ENCODE assay signal across 1 cellular context in the genomic region with DNA sequence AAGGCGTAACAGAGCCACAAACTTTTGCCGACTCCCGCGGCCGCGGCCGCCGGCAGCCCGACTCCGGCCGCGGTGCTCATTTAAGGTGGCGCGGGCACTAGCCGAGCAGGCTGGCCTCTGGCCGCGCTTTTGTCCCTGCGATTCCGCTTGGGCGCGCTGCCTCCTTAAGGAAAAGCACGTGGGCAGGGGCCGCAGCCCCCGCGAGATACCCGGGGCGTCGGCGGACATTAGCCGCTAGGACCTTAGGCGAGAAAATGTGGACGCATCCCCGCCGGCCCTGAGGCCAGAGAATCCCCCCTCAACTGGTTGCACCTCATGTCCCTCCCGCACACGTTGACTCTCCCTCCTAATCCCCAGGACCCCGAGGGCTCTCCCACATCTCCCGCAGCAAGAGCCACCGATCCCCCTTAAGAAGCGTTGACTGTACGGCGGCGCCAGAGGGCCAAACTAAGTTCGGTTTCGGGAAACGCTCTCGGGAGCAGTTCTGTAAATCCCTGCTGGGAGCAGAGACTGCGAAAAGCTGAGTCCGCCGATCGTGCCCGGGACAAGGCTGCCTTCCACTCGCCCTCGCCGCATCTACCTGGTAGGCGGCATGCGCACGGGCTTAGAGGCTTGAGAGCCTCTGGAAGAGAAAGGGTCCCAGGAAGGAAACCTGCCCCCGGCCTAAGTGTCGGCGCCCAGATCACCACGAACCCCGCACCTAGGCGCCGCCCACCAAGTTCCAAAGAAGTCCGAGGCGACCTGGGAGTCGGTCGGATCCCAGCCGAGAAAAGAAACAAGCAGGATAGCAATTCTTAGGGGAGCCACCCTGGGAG.
TF ChIP-seq lines count a peak whose summit lies in the region.

No MANE protein-coding gene starts in this region.

TF ChIP-seq in K562, 482 proteins besides CTCF, POLR2A, EP300 and RAD21 (continued from another document and continues in another):
- no peak; the same call in 1 of the 2 replicates for TF ChIP-seq ZNF263 (CRISPR knock-in tag; IDR thresholded peaks at IDR 0.05; ENCODE audit: borderline replicate concordance)
- no peak for TF ChIP-seq ZEB2 (IDR thresholded peaks at IDR 0.05)
- no peak for TF ChIP-seq ZNF212 (CRISPR knock-in tag; IDR thresholded peaks at IDR 0.05)
- no peak for TF ChIP-seq BDP1 (IDR thresholded peaks at IDR 0.05; ENCODE audit: insufficient read depth, insufficient read length)
- TF ChIP-seq, protein P1, sequence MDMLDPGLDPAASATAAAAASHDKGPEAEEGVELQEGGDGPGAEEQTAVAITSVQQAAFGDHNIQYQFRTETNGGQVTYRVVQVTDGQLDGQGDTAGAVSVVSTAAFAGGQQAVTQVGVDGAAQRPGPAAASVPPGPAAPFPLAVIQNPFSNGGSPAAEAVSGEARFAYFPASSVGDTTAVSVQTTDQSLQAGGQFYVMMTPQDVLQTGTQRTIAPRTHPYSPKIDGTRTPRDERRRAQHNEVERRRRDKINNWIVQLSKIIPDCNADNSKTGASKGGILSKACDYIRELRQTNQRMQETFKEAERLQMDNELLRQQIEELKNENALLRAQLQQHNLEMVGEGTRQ (CRISPR knock-in tag; IDR thresholded peaks at IDR 0.05) = peak; percentile 75
- TF ChIP-seq, protein P2, sequence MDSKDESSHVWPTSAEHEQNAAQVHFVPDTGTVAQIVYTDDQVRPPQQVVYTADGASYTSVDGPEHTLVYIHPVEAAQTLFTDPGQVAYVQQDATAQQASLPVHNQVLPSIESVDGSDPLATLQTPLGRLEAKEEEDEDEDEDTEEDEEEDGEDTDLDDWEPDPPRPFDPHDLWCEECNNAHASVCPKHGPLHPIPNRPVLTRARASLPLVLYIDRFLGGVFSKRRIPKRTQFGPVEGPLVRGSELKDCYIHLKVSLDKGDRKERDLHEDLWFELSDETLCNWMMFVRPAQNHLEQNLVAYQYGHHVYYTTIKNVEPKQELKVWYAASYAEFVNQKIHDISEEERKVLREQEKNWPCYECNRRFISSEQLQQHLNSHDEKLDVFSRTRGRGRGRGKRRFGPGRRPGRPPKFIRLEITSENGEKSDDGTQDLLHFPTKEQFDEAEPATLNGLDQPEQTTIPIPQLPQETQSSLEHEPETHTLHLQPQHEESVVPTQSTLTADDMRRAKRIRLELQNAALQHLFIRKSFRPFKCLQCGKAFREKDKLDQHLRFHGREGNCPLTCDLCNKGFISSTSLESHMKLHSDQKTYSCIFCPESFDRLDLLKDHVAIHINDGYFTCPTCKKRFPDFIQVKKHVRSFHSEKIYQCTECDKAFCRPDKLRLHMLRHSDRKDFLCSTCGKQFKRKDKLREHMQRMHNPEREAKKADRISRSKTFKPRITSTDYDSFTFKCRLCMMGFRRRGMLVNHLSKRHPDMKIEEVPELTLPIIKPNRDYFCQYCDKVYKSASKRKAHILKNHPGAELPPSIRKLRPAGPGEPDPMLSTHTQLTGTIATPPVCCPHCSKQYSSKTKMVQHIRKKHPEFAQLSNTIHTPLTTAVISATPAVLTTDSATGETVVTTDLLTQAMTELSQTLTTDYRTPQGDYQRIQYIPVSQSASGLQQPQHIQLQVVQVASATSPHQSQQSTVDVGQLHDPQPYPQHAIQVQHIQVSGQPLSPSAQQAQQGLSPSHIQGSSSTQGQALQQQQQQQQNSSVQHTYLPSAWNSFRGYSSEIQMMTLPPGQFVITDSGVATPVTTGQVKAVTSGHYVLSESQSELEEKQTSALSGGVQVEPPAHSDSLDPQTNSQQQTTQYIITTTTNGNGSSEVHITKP (IDR thresholded peaks at IDR 0.05; ENCODE audit: partially characterized antibody) = peak; percentile 92
- TF ChIP-seq MNT (conservative IDR thresholded peaks at IDR 0.05) = peak; percentile 95 to 96
- TF ChIP-seq PPARD (CRISPR knock-in tag; IDR thresholded peaks at IDR 0.05) = no peak
- TF ChIP-seq, protein P3, sequence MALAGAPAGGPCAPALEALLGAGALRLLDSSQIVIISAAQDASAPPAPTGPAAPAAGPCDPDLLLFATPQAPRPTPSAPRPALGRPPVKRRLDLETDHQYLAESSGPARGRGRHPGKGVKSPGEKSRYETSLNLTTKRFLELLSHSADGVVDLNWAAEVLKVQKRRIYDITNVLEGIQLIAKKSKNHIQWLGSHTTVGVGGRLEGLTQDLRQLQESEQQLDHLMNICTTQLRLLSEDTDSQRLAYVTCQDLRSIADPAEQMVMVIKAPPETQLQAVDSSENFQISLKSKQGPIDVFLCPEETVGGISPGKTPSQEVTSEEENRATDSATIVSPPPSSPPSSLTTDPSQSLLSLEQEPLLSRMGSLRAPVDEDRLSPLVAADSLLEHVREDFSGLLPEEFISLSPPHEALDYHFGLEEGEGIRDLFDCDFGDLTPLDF (CRISPR knock-in tag; IDR thresholded peaks at IDR 0.05) = no peak
- no peak for TF ChIP-seq MBD2 (IDR thresholded peaks at IDR 0.05; ENCODE audit: borderline replicate concordance, low read depth)
- TF ChIP-seq FIP1L1 (IDR thresholded peaks at IDR 0.05; ENCODE audit: low read depth, low read length, poor library complexity, severe bottlenecking) = peak; percentile 1
- no peak for TF ChIP-seq ZFP1 (CRISPR knock-in tag; IDR thresholded peaks at IDR 0.05)
- TF ChIP-seq HDAC3 (IDR thresholded peaks at IDR 0.05; ENCODE audit: borderline replicate concordance, partially characterized antibody) = no peak
- no peak for TF ChIP-seq JUND (IDR thresholded peaks at IDR 0.05; ENCODE audit: borderline replicate concordance, low read depth, low read length)
- 0 out of 3 replicates have a peak, but pooled peaks have one; percentile 13 for TF ChIP-seq JUND (tag; IDR thresholded peaks at IDR 0.05; ENCODE audit: borderline replicate concordance, low read depth, low read length)
- TF ChIP-seq ZNF696 (CRISPR knock-in tag; conservative IDR thresholded peaks at IDR 0.05) = no peak
- no peak for TF ChIP-seq TRIM28 (IDR thresholded peaks at IDR 0.05)
- 0 out of 2 replicates have a peak, but pooled peaks have one; percentile 21 for TF ChIP-seq NFRKB (IDR thresholded peaks at IDR 0.05; ENCODE audit: low read depth)
- peak; percentile 48; the same call in 1 of the 2 replicates for TF ChIP-seq CHD2 (IDR thresholded peaks at IDR 0.05; ENCODE audit: low read depth, low read length)
- no peak for TF ChIP-seq ESRRA (IDR thresholded peaks at IDR 0.05; ENCODE audit: borderline replicate concordance, low read depth)
- peak; percentile 20 for TF ChIP-seq HNRNPLL (IDR thresholded peaks at IDR 0.05; ENCODE audit: low read depth, low read length, poor library complexity, severe bottlenecking)
- TF ChIP-seq KDM5B (IDR thresholded peaks at IDR 0.05; ENCODE audit: insufficient replicate concordance, low read depth, low read length) = peak; percentile 45
- TF ChIP-seq PTTG1 (tag; IDR thresholded peaks at IDR 0.05; ENCODE audit: low read depth) = no peak
- no peak for TF ChIP-seq NR2F6 (CRISPR knock-in tag; IDR thresholded peaks at IDR 0.05)
- no peak for TF ChIP-seq GABPA (tag; conservative IDR thresholded peaks at IDR 0.05; ENCODE audit: low read depth)
- TF ChIP-seq EZH2 (IDR thresholded peaks at IDR 0.05; ENCODE audit: borderline replicate concordance, low read depth, low read length) = no peak
- TF ChIP-seq NBN (IDR thresholded peaks at IDR 0.05; ENCODE audit: low read depth) = peak; percentile 34; the same call in 1 of the 2 replicates
- peak; percentile 68 for TF ChIP-seq RAD51 (IDR thresholded peaks at IDR 0.05; ENCODE audit: borderline replicate concordance, low read depth)
- TF ChIP-seq POLR2G (IDR thresholded peaks at IDR 0.05; ENCODE audit: low read depth, low read length) = peak; percentile 74
- peak in 1 of 2 experiments; percentile 74; a peak in 2 of 4 replicates for TF ChIP-seq UBTF (IDR thresholded peaks at IDR 0.05; ENCODE audit: borderline replicate concordance in 1 of 2, low read depth in 2 of 2, low read length in 2 of 2)
- peak; percentile 40 for TF ChIP-seq ZNF511 (CRISPR knock-in tag; IDR thresholded peaks at IDR 0.05)
- TF ChIP-seq PCBP1 (IDR thresholded peaks at IDR 0.05; ENCODE audit: low read depth, low read length, poor library complexity, severe bottlenecking) = peak; percentile 79
- TF ChIP-seq FOSL1 (tag; conservative IDR thresholded peaks at IDR 0.05) = no peak
- TF ChIP-seq ATF2 (CRISPR knock-in tag; IDR thresholded peaks at IDR 0.05) = no peak
- no peak for TF ChIP-seq ZNF408 (CRISPR knock-in tag; IDR thresholded peaks at IDR 0.05; ENCODE audit: low read depth)
- TF ChIP-seq HNRNPH1 (optimal IDR thresholded peaks at IDR 0.05; ENCODE audit: low read depth, low read length) = no peak
- TF ChIP-seq ZNF766 (CRISPR knock-in tag; conservative IDR thresholded peaks at IDR 0.05) = no peak
- peak; percentile 59 for TF ChIP-seq SUPT5H (IDR thresholded peaks at IDR 0.05)
- TF ChIP-seq, protein P4, sequence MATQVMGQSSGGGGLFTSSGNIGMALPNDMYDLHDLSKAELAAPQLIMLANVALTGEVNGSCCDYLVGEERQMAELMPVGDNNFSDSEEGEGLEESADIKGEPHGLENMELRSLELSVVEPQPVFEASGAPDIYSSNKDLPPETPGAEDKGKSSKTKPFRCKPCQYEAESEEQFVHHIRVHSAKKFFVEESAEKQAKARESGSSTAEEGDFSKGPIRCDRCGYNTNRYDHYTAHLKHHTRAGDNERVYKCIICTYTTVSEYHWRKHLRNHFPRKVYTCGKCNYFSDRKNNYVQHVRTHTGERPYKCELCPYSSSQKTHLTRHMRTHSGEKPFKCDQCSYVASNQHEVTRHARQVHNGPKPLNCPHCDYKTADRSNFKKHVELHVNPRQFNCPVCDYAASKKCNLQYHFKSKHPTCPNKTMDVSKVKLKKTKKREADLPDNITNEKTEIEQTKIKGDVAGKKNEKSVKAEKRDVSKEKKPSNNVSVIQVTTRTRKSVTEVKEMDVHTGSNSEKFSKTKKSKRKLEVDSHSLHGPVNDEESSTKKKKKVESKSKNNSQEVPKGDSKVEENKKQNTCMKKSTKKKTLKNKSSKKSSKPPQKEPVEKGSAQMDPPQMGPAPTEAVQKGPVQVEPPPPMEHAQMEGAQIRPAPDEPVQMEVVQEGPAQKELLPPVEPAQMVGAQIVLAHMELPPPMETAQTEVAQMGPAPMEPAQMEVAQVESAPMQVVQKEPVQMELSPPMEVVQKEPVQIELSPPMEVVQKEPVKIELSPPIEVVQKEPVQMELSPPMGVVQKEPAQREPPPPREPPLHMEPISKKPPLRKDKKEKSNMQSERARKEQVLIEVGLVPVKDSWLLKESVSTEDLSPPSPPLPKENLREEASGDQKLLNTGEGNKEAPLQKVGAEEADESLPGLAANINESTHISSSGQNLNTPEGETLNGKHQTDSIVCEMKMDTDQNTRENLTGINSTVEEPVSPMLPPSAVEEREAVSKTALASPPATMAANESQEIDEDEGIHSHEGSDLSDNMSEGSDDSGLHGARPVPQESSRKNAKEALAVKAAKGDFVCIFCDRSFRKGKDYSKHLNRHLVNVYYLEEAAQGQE (CRISPR knock-in tag; IDR thresholded peaks at IDR 0.05; ENCODE audit: low read depth) = no peak
- no peak for TF ChIP-seq ZNF12 (CRISPR knock-in tag; IDR thresholded peaks at IDR 0.05)
- TF ChIP-seq, protein P5, sequence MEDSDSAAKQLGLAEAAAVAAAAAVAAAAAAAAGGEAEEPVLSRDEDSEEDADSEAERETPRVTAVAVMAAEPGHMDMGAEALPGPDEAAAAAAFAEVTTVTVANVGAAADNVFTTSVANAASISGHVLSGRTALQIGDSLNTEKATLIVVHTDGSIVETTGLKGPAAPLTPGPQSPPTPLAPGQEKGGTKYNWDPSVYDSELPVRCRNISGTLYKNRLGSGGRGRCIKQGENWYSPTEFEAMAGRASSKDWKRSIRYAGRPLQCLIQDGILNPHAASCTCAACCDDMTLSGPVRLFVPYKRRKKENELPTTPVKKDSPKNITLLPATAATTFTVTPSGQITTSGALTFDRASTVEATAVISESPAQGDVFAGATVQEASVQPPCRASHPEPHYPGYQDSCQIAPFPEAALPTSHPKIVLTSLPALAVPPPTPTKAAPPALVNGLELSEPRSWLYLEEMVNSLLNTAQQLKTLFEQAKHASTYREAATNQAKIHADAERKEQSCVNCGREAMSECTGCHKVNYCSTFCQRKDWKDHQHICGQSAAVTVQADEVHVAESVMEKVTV (CRISPR knock-in tag; IDR thresholded peaks at IDR 0.05) = no peak
